8 cellular contexts compared by ENCODE assay signal in genomic region chr2:108612514-108613183, GRCh38.
A peak's percentile ranks its signal among the peaks of the same experiment; 100 is the strongest.
DNase-seq lines count a peak whose midpoint lies in the region; ATAC-seq and FAIRE-seq lines count a peak whose summit lies in the region.

No MANE protein-coding gene starts in this region.

- H3K27me3 ChIP-seq in mesenchymal stem cell (ENCODE audit: control insufficient read depth in 1 of 2, insufficient read depth in 1 of 2, low read length in 2 of 2): no peaks in the 10 kb centered on the region

- no peak overlapping the region for H3K4me3 ChIP-seq in mesenchymal stem cell (ENCODE audit: insufficient read depth in 1 of 2, low read depth in 1 of 2, low read length in 2 of 2)

- no peak overlapping the region for H3K4ac ChIP-seq in mesenchymal stem cell (ENCODE audit: low read depth in 1 of 2, low read length in 2 of 2)

- ATAC-seq in HG03097 (IDR thresholded peaks at IDR 0.05; ENCODE audit: low FRiP score, unreplicated experiment): peak; percentile 70

- peak overlapping the region; percentile 7 for H4K8ac ChIP-seq in mesenchymal stem cell (ENCODE audit: low read length)

- H3K36me3 ChIP-seq in mesenchymal stem cell (ENCODE audit: control insufficient read depth in 1 of 2, insufficient read depth in 2 of 2, low read depth in 1 of 2, low read length in 2 of 2): peaks cover 6 to 19% of the 10 kb centered on the region in 2 experiments

- H2BK12ac ChIP-seq in mesenchymal stem cell (ENCODE audit: low read length in 2 of 2): no peak overlapping the region

- 90% methylated on average over 8 of the region's 10 CpGs for WGBS in mesenchymal stem cell

- peak overlapping the region; percentile 22 for H3K27ac ChIP-seq in mesenchymal stem cell (ENCODE audit: low read length, poor library complexity, severe bottlenecking)

- in situ Hi-C loops in ACHN (cut with HindIII; ENCODE audit: low pct_ligation_motif_present, low pct_unique_long_range_greater_than_20kb, low sequenced_read_pairs): no loop called here

- FAIRE-seq in GM19239 (lab: Jason Lieb, UNC): no peak

- no peak overlapping the region for H2BK15ac ChIP-seq in mesenchymal stem cell (ENCODE audit: low read depth, poor library complexity, severe bottlenecking)

- H3K79me1 ChIP-seq in mesenchymal stem cell (replicated peaks; ENCODE audit: low read length, poor library complexity, severe bottlenecking): no peaks in the 10 kb centered on the region

- H3K9me3 ChIP-seq in mesenchymal stem cell (ENCODE audit: control insufficient read depth, low read length): no peaks in the 10 kb centered on the region

- peak; percentile 44 for DNase-seq in GM19239 (ENCODE audit: insufficient read length, low spot score)
- peak; percentile 72 for DNase-seq in activated CD8-positive, alpha-beta memory T cell treated with anti-CD3 and anti-CD28 coated beads for 24 hours
- DNase-seq in mesenchymal stem cell: no peak
- no peak for DNase-seq in NCI-H69 (lab: John Stamatoyannopoulos, UW)
- DNase-seq in COLO829 (ENCODE audit: low spot score): no peak
- no peak for DNase-seq in RPMI8226
- no peak for DNase-seq in ACHN

- no peak overlapping the region for H2BK120ac ChIP-seq in mesenchymal stem cell (ENCODE audit: low read depth, low read length)

- peaks cover 28% of the 10 kb centered on the region for H3K4me1 ChIP-seq in mesenchymal stem cell (ENCODE audit: control insufficient read depth, insufficient read depth, low read depth, low read length)

- H3K4me2 ChIP-seq in mesenchymal stem cell (ENCODE audit: low read length, poor library complexity, severe bottlenecking): no peak overlapping the region

- H2AK5ac ChIP-seq in mesenchymal stem cell (ENCODE audit: low read length, severe bottlenecking): peak overlapping the region; percentile 95

- no peak overlapping the region for H4K91ac ChIP-seq in mesenchymal stem cell (ENCODE audit: low read length)

- no peak overlapping the region for H3K18ac ChIP-seq in mesenchymal stem cell (ENCODE audit: low read depth in 1 of 2, low read length in 2 of 2)

- H3K23ac ChIP-seq in mesenchymal stem cell (ENCODE audit: low read length in 2 of 2): peak overlapping the region in 1 of 2 experiments; percentile 31

- H2BK5ac ChIP-seq in mesenchymal stem cell (ENCODE audit: low read depth, low read length, poor library complexity, severe bottlenecking): peak overlapping the region; percentile 66

- H3K9ac ChIP-seq in mesenchymal stem cell (ENCODE audit: low read length): peak overlapping the region; percentile 59

- H3K14ac ChIP-seq in mesenchymal stem cell (ENCODE audit: low read length in 2 of 2): no peak overlapping the region

- no peak overlapping the region for H2AFZ ChIP-seq in mesenchymal stem cell (ENCODE audit: low read depth, low read length)

Comparison
In these comparisons a context has a peak if more than half of its experiments do, and no peak if none do; other contexts are left out.
1. DNase-seq: peak in GM19239 (single experiment) and activated CD8-positive, alpha-beta memory T cell treated with anti-CD3 and anti-CD28 coated beads for 24 hours (single experiment); none in mesenchymal stem cell (single experiment), NCI-H69 (single experiment), COLO829 (single experiment), RPMI8226 (single experiment) and ACHN (single experiment).